1 cellular context compared by ENCODE assay signal in the genomic region with DNA sequence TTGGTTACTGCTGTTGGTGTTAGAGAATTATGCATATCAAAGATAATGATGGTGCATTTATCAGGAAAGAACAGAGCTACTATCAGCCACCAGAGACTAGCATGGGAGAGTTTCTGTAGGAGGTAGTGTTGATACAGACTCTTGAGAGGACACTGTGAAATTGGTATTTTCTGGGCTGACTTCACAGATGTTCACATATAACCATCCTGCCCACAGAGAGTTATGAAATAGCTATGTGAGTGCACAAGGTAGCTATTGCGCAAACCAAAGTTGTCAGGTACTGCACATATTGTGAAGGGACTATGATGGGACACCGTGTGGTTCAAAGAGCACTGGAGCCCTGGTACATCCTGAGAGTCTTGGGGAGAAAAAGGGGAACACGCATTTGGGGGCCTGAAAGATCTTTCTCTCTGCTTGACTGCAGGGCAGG.
TF ChIP-seq lines count a peak whose summit lies in the region.

No MANE protein-coding gene starts in this region.

TF ChIP-seq in HepG2, 621 proteins besides CTCF, POLR2A, EP300 and RAD21 (continued from another document and continues in another):
- TF ChIP-seq FOXO1 (CRISPR knock-in tag; IDR thresholded peaks at IDR 0.05) (peak; percentile 36; the same call in 1 of the 2 replicates), ZBTB3 (CRISPR knock-in tag; IDR thresholded peaks at IDR 0.05; ENCODE audit: borderline replicate concordance, low read depth) (no peak), ZKSCAN5 (CRISPR knock-in tag; IDR thresholded peaks at IDR 0.05) (no peak), TOPORS (CRISPR knock-in tag; IDR thresholded peaks at IDR 0.05) (no peak), FOXA3 (CRISPR knock-in tag; IDR thresholded peaks at IDR 0.05) (peak; percentile 71), GLI4 (CRISPR knock-in tag; IDR thresholded peaks at IDR 0.05; ENCODE audit: borderline replicate concordance) (no peak), PAX8 (CRISPR knock-in tag; IDR thresholded peaks at IDR 0.05; ENCODE audit: borderline replicate concordance) (no peak), NBN (conservative IDR thresholded peaks at IDR 0.05) (no peak), NR1H2 (CRISPR knock-in tag; IDR thresholded peaks at IDR 0.05; ENCODE audit: borderline replicate concordance, low read depth) (no peak), CBX5 (CRISPR knock-in tag; IDR thresholded peaks at IDR 0.05; ENCODE audit: borderline replicate concordance) (peak; percentile 26; the same call in 1 of the 2 replicates), ZNF441 (CRISPR knock-in tag; IDR thresholded peaks at IDR 0.05; ENCODE audit: borderline replicate concordance) (no peak), ZNF337 (CRISPR knock-in tag; IDR thresholded peaks at IDR 0.05; ENCODE audit: borderline replicate concordance, low read depth) (no peak), ZNF33A (CRISPR knock-in tag; IDR thresholded peaks at IDR 0.05; ENCODE audit: borderline replicate concordance) (no peak), ZSCAN30 (CRISPR knock-in tag; IDR thresholded peaks at IDR 0.05) (no peak), PAWR (CRISPR knock-in tag; IDR thresholded peaks at IDR 0.05; ENCODE audit: borderline replicate concordance) (no peak), SALL2 (CRISPR knock-in tag; IDR thresholded peaks at IDR 0.05) (no peak)
- TF ChIP-seq, protein P1, sequence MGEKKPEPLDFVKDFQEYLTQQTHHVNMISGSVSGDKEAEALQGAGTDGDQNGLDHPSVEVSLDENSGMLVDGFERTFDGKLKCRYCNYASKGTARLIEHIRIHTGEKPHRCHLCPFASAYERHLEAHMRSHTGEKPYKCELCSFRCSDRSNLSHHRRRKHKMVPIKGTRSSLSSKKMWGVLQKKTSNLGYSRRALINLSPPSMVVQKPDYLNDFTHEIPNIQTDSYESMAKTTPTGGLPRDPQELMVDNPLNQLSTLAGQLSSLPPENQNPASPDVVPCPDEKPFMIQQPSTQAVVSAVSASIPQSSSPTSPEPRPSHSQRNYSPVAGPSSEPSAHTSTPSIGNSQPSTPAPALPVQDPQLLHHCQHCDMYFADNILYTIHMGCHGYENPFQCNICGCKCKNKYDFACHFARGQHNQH (CRISPR knock-in tag; IDR thresholded peaks at IDR 0.05): peak; percentile 24; the same call in 1 of the 2 replicates
- TF ChIP-seq, protein P2, sequence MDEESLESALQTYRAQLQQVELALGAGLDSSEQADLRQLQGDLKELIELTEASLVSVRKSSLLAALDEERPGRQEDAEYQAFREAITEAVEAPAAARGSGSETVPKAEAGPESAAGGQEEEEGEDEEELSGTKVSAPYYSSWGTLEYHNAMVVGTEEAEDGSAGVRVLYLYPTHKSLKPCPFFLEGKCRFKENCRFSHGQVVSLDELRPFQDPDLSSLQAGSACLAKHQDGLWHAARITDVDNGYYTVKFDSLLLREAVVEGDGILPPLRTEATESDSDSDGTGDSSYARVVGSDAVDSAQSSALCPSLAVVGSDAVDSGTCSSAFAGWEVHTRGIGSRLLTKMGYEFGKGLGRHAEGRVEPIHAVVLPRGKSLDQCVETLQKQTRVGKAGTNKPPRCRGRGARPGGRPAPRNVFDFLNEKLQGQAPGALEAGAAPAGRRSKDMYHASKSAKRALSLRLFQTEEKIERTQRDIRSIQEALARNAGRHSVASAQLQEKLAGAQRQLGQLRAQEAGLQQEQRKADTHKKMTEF (CRISPR knock-in tag; IDR thresholded peaks at IDR 0.05): 0 out of 2 replicates have a peak, but pooled peaks have one; percentile 40
- TF ChIP-seq, protein P3, sequence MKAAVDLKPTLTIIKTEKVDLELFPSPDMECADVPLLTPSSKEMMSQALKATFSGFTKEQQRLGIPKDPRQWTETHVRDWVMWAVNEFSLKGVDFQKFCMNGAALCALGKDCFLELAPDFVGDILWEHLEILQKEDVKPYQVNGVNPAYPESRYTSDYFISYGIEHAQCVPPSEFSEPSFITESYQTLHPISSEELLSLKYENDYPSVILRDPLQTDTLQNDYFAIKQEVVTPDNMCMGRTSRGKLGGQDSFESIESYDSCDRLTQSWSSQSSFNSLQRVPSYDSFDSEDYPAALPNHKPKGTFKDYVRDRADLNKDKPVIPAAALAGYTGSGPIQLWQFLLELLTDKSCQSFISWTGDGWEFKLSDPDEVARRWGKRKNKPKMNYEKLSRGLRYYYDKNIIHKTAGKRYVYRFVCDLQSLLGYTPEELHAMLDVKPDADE (CRISPR knock-in tag; IDR thresholded peaks at IDR 0.05): no peak
- TF ChIP-seq, protein P4, sequence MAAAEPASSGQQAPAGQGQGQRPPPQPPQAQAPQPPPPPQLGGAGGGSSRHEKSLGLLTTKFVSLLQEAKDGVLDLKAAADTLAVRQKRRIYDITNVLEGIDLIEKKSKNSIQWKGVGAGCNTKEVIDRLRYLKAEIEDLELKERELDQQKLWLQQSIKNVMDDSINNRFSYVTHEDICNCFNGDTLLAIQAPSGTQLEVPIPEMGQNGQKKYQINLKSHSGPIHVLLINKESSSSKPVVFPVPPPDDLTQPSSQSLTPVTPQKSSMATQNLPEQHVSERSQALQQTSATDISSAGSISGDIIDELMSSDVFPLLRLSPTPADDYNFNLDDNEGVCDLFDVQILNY (CRISPR knock-in tag; conservative IDR thresholded peaks at IDR 0.05): no peak
- TF ChIP-seq, protein P5, sequence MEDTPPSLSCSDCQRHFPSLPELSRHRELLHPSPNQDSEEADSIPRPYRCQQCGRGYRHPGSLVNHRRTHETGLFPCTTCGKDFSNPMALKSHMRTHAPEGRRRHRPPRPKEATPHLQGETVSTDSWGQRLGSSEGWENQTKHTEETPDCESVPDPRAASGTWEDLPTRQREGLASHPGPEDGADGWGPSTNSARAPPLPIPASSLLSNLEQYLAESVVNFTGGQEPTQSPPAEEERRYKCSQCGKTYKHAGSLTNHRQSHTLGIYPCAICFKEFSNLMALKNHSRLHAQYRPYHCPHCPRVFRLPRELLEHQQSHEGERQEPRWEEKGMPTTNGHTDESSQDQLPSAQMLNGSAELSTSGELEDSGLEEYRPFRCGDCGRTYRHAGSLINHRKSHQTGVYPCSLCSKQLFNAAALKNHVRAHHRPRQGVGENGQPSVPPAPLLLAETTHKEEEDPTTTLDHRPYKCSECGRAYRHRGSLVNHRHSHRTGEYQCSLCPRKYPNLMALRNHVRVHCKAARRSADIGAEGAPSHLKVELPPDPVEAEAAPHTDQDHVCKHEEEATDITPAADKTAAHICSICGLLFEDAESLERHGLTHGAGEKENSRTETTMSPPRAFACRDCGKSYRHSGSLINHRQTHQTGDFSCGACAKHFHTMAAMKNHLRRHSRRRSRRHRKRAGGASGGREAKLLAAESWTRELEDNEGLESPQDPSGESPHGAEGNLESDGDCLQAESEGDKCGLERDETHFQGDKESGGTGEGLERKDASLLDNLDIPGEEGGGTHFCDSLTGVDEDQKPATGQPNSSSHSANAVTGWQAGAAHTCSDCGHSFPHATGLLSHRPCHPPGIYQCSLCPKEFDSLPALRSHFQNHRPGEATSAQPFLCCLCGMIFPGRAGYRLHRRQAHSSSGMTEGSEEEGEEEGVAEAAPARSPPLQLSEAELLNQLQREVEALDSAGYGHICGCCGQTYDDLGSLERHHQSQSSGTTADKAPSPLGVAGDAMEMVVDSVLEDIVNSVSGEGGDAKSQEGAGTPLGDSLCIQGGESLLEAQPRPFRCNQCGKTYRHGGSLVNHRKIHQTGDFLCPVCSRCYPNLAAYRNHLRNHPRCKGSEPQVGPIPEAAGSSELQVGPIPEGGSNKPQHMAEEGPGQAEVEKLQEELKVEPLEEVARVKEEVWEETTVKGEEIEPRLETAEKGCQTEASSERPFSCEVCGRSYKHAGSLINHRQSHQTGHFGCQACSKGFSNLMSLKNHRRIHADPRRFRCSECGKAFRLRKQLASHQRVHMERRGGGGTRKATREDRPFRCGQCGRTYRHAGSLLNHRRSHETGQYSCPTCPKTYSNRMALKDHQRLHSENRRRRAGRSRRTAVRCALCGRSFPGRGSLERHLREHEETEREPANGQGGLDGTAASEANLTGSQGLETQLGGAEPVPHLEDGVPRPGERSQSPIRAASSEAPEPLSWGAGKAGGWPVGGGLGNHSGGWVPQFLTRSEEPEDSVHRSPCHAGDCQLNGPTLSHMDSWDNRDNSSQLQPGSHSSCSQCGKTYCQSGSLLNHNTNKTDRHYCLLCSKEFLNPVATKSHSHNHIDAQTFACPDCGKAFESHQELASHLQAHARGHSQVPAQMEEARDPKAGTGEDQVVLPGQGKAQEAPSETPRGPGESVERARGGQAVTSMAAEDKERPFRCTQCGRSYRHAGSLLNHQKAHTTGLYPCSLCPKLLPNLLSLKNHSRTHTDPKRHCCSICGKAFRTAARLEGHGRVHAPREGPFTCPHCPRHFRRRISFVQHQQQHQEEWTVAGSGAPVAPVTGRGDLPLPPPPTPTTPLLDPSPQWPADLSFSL (CRISPR knock-in tag; IDR thresholded peaks at IDR 0.05): peak; percentile 87
- TF ChIP-seq, protein P6, sequence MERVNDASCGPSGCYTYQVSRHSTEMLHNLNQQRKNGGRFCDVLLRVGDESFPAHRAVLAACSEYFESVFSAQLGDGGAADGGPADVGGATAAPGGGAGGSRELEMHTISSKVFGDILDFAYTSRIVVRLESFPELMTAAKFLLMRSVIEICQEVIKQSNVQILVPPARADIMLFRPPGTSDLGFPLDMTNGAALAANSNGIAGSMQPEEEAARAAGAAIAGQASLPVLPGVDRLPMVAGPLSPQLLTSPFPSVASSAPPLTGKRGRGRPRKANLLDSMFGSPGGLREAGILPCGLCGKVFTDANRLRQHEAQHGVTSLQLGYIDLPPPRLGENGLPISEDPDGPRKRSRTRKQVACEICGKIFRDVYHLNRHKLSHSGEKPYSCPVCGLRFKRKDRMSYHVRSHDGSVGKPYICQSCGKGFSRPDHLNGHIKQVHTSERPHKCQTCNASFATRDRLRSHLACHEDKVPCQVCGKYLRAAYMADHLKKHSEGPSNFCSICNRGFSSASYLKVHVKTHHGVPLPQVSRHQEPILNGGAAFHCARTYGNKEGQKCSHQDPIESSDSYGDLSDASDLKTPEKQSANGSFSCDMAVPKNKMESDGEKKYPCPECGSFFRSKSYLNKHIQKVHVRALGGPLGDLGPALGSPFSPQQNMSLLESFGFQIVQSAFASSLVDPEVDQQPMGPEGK (CRISPR knock-in tag; IDR thresholded peaks at IDR 0.05): peak; percentile 49; the same call in 1 of the 2 replicates
- TF ChIP-seq, protein P7, sequence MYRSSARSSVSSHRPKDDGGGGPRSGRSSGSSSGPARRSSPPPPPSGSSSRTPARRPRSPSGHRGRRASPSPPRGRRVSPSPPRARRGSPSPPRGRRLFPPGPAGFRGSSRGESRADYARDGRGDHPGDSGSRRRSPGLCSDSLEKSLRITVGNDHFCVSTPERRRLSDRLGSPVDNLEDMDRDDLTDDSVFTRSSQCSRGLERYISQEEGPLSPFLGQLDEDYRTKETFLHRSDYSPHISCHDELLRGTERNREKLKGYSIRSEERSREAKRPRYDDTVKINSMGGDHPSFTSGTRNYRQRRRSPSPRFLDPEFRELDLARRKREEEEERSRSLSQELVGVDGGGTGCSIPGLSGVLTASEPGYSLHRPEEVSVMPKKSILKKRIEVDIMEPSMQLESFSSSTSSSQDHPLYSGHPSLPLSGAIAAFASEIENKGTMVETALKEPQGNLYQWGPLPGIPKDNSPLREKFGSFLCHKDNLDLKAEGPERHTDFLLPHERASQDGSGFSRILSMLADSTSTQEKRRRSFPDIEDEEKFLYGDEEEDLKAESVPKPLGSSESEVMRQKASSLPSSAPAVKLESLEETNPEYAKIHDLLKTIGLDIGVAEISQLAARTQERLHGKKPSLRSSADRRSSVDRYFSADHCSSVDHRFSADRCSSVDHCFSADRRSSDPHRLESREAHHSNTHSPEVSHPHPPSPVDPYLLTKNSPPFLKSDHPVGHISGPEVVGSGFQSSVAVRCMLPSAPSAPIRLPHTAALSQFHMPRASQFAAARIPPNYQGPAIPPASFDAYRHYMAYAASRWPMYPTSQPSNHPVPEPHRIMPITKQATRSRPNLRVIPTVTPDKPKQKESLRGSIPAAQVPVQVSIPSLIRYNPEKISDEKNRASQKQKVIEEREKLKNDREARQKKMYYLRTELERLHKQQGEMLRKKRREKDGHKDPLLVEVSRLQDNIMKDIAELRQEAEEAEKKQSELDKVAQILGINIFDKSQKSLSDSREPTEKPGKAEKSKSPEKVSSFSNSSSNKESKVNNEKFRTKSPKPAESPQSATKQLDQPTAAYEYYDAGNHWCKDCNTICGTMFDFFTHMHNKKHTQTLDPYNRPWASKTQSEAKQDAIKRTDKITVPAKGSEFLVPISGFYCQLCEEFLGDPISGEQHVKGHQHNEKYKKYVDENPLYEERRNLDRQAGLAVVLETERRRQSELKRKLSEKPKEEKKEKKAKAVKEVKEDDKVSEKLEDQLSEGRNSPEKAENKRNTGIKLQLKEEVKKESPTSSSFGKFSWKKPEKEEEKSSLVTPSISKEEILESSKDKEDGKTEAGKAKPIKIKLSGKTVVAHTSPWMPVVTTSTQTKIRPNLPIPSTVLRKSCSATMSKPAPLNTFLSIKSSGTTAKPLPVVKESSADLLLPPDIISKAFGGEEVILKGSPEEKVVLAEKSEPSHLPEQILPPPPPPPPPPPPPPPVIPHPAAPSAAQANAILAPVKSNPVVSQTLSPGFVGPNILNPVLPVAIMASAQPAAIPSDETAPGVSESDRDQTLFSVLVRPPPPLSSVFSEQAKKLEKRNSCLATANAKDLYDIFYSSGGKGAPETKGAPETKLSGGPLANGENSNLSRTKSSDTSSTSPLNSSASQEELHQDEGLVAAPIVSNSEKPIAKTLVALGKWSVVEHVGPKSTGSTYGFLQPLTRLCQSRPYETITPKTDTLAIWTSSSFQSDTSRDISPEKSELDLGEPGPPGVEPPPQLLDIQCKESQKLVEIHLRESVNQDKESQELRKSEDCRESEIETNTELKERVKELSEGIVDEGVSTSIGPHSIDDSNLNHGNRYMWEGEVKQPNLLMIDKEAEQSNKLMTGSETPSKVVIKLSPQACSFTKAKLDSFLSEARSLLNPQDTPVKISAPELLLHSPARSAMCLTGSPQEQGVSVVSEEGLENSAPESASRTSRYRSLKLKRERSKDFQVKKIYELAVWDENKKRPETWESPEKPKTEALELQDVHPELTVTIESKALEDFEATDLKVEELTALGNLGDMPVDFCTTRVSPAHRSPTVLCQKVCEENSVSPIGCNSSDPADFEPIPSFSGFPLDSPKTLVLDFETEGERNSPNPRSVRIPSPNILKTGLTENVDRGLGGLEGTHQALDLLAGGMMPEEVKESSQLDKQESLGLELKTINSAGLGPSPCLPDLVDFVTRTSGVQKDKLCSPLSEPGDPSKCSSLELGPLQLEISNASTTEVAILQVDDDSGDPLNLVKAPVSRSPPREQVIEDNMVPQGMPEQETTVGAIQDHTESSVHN (CRISPR knock-in tag; IDR thresholded peaks at IDR 0.05): no peak
- TF ChIP-seq, protein P8, sequence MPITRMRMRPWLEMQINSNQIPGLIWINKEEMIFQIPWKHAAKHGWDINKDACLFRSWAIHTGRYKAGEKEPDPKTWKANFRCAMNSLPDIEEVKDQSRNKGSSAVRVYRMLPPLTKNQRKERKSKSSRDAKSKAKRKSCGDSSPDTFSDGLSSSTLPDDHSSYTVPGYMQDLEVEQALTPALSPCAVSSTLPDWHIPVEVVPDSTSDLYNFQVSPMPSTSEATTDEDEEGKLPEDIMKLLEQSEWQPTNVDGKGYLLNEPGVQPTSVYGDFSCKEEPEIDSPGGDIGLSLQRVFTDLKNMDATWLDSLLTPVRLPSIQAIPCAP (CRISPR knock-in tag; IDR thresholded peaks at IDR 0.05; ENCODE audit: low read depth): no peak
